Comparison of ENCODE assay signal across 19 cellular contexts in the genomic region with DNA sequence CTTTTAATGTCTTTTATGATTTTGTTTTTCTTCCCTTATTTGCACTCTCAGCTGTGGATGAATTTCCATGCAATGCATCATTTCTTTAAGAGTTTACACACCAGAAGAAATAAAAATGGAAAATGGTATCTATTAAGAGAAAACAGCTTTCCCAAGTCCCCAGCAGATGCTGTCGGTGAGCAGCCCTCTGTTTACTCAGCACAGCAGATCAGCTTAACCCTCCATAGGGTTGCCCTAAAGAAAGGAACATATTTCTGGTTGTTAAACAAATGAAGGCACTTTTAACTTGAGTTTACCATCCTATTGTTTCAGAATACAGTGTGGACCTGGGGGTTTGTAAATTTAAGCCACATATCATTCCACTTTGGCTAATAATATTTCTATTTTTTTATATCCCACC.
A peak's percentile ranks its signal among the peaks of the same experiment; 100 is the strongest.
DNase-seq lines count a peak whose midpoint lies in the region; FAIRE-seq and TF ChIP-seq lines count a peak whose summit lies in the region.
"Had no signal": no experiment of that assay in that cellular context is flagged by ENCODE, and none has a peak within 500 bp of the region (broad histone marks: within the 10 kb centered on the region; RNA-seq: fewer than 3 reads in every experiment).

No MANE protein-coding gene starts in this region.

- H3K36me3 Mint-ChIP-seq in H9 (ENCODE audit: insufficient read depth in 1 of 3, low read depth in 3 of 3) (no peaks in the 10 kb centered on the region), nephron (ENCODE audit: low read depth) (no peaks in the 10 kb centered on the region)

- H4K91ac ChIP-seq in H9 (ENCODE audit: insufficient read length, low read depth, low read length) (no peak overlapping the region), H1 (replicated peaks; ENCODE audit: insufficient read length, low read length) (no peak overlapping the region)

- H2BK20ac ChIP-seq in H9 (ENCODE audit: low read depth, low read length, poor library complexity, severe bottlenecking), result no peak overlapping the region
- H2BK20ac ChIP-seq in H1 (ENCODE audit: low read length), result no peak overlapping the region

- no peaks in the 10 kb centered on the region for H3K36me3 ChIP-seq in H1 (ENCODE audit: control insufficient read depth in 2 of 4, insufficient read depth in 4 of 4, low read length in 3 of 4)
- H3K36me3 ChIP-seq: HAP-1 had no signal

- H2BK15ac ChIP-seq in H9 (ENCODE audit: low read depth, low read length), result no peak overlapping the region
- H2BK15ac ChIP-seq in H1 (ENCODE audit: low read length), result no peak overlapping the region

- H3K79me1 ChIP-seq in H9 (ENCODE audit: insufficient read depth, low read depth, low read length, poor library complexity, severe bottlenecking), result no peaks in the 10 kb centered on the region
- no peaks in the 10 kb centered on the region for H3K79me1 ChIP-seq in H1 (ENCODE audit: low read depth, low read length)

- H3K9ac ChIP-seq in H9 (ENCODE audit: extremely low read depth, insufficient read length, low read length), result no peak overlapping the region
- no peak overlapping the region for H3K9ac ChIP-seq in H1 (replicated peaks in 1 of 4; ENCODE audit: extremely low read depth in 1 of 4, low read depth in 3 of 4, low read length in 3 of 4)

- no peaks in the 10 kb centered on the region for H3K23me2 ChIP-seq in H9 (ENCODE audit: insufficient read length, low read depth, low read length, poor library complexity, severe bottlenecking)
- H3K23me2 ChIP-seq in H1 (ENCODE audit: low read depth, low read length), result no peaks in the 10 kb centered on the region

- no peak overlapping the region for H3T11ph ChIP-seq in H9 (ENCODE audit: low read length)

- H3K27ac Mint-ChIP-seq in H9 (peak overlapping the region; percentile 62 to 92 (median 78); a peak in 3 of 7 replicates), nephron (peak overlapping the region; percentile 82 to 95 (median 93))
- H3K27ac Mint-ChIP-seq: CD4-positive, alpha-beta T cell had no signal

- no CpG with 5 or more reads among the region's 1 CpG for WGBS in H9 (ENCODE audit: extremely low coverage, insufficient read length, low lambda C conversion rate)
- 33% methylated on average over 1 of the region's 1 CpG; no CpG with 5 or more reads in 1 of the 2 experiments for WGBS in H1 (ENCODE audit: extremely low coverage in 1 of 2, insufficient coverage in 1 of 2, insufficient read length in 1 of 2, insufficient replicate concordance in 2 of 2, low coverage in 1 of 2, low lambda C conversion rate in 2 of 2, missing lambda C conversion rate in 1 of 2), 2 experiments

- H4K8ac ChIP-seq in H9 (replicated peaks; ENCODE audit: insufficient read length, low read depth, low read length), result no peak overlapping the region
- no peak overlapping the region for H4K8ac ChIP-seq in H1 (ENCODE audit: extremely low read depth, insufficient read depth, low read length)

- no peaks in the 10 kb centered on the region for H3K27me3 ChIP-seq in H9 (ENCODE audit: insufficient read depth, low read length)
- no peaks in the 10 kb centered on the region for H3K27me3 ChIP-seq in H1 (replicated peaks in 1 of 4; ENCODE audit: control insufficient read depth in 3 of 4, extremely low read depth in 1 of 4, insufficient read depth in 3 of 4, low read length in 3 of 4)

- no peak for TF ChIP-seq RAD21 in H1 (IDR thresholded peaks at IDR 0.05 in 1 of 2, conservative IDR thresholded peaks at IDR 0.05 in 1 of 2; ENCODE audit: low read depth in 2 of 2, low read length in 2 of 2)

- H3K27me3 Mint-ChIP-seq in H9 (ENCODE audit: low read depth) (no peaks in the 10 kb centered on the region), nephron (ENCODE audit: low read depth) (no peaks in the 10 kb centered on the region)
- H3K27me3 Mint-ChIP-seq: CD4-positive, alpha-beta T cell had no signal

- H3K4ac ChIP-seq in H9 (ENCODE audit: low read depth, low read length) (no peak overlapping the region), H1 (replicated peaks; ENCODE audit: insufficient read length, low read depth, low read length) (no peak overlapping the region)

- no peak overlapping the region for H3K14ac ChIP-seq in H9 (ENCODE audit: insufficient read depth, low read length)
- no peak overlapping the region for H3K14ac ChIP-seq in H1 (ENCODE audit: insufficient read length)

- H3K9me3 ChIP-seq in H9 (ENCODE audit: control insufficient read depth, low read depth, low read length), result no peaks in the 10 kb centered on the region
- H3K9me3 ChIP-seq in H1 (ENCODE audit: insufficient read depth in 2 of 2, low read depth in 1 of 2, low read length in 1 of 2), result no peaks in the 10 kb centered on the region
- H3K9me3 ChIP-seq: A549, Caco-2, HAP-1 had no signal

- H4K5ac ChIP-seq in H9 (ENCODE audit: insufficient read length, low read depth, low read length) (no peak overlapping the region), H1 (ENCODE audit: insufficient read length, low read depth, low read length) (no peak overlapping the region)

- H2AFZ ChIP-seq in H9 (ENCODE audit: low read length), result no peak overlapping the region
- H2AFZ ChIP-seq in H1 (ENCODE audit: low read length), result no peak overlapping the region

- no peaks in the 10 kb centered on the region for H3K79me2 ChIP-seq in H9 (ENCODE audit: insufficient read depth, low read length)
- no peaks in the 10 kb centered on the region for H3K79me2 ChIP-seq in H1 (ENCODE audit: control insufficient read depth in 1 of 2, insufficient read depth in 2 of 2, low read length in 2 of 2)

- DNase-seq in H9 (no peak), OCI-M1 (lab: John Stamatoyannopoulos, UW) (peak; percentile 74), H1 (ENCODE audit: low read depth in 1 of 2, low spot score in 2 of 2) (no peak), NCI-H2196 (lab: John Stamatoyannopoulos, UW; ENCODE audit: unreplicated experiment) (no peak), SIG-M5 (lab: John Stamatoyannopoulos, UW) (no peak), NOMO-1 treated with DMSO at 0.1 percent for 48 hours (lab: John Stamatoyannopoulos, UW; ENCODE audit: unreplicated experiment) (no peak)
- DNase-seq in activated CD8-positive, alpha-beta memory T cell treated with anti-CD3 and anti-CD28 coated beads, Interleukin-2, amount 50 U/mL, for 48 hours, result no peak
- DNase-seq: Caco-2; CD4-positive, alpha-beta T cell; GDM1; NCI-H1105 treated with DMSO at 0.1 percent for 48 hours; NCI-H1694; NCI-H2081 treated with DMSO at 0.1 percent for 48 hours; NCI-H2227 treated with DMSO at 0.1 percent for 48 hours; SHP77 had no signal

- H2BK120ac ChIP-seq in H9 (ENCODE audit: low read depth, low read length, poor library complexity, severe bottlenecking), result no peak overlapping the region
- no peak overlapping the region for H2BK120ac ChIP-seq in H1 (replicated peaks; ENCODE audit: low read depth, low read length)

- TF ChIP-seq POLR2A in H1 (IDR thresholded peaks at IDR 0.05; ENCODE audit: control extremely low read depth in 1 of 2, low read depth in 2 of 2, low read length in 2 of 2), result no peak

- H3K4me1 Mint-ChIP-seq in H9 (peaks cover 35 to 44% of the 10 kb centered on the region in 2 experiments), nephron (peaks cover 34% of the 10 kb centered on the region)

- POLR2A ChIA-PET in H1 (lab: Charles Lee; ENCODE audit: partially characterized antibody), result interaction anchor here (0.6 kb wide), 1 partner anchor 553 kb away, joined by 3 read pairs; no protein-coding TSS in a partner anchor

- peaks cover 3% of the 10 kb centered on the region; the same call in 1 of the 2 replicates for H3K4me1 ChIP-seq in H9 (ENCODE audit: insufficient read depth, low read length)
- H3K4me1 ChIP-seq in H1 (replicated peaks in 1 of 4; ENCODE audit: control insufficient read depth in 3 of 4, insufficient read depth in 4 of 4, low read length in 3 of 4), result peaks cover 0 to 9% (median 0%) of the 10 kb centered on the region in 4 experiments; a peak in 2 of 7 replicates
- H3K4me1 ChIP-seq: A549, Caco-2 had no signal

- H2AK5ac ChIP-seq in H9 (ENCODE audit: insufficient read length, low read length), result no peak overlapping the region
- H2AK5ac ChIP-seq in H1 (ENCODE audit: low read depth, low read length), result no peak overlapping the region

- H3K56ac ChIP-seq in H9 (ENCODE audit: insufficient read length, low read depth, low read length) (no peak overlapping the region), H1 (replicated peaks; ENCODE audit: insufficient read length, low read depth, low read length) (no peak overlapping the region)

- H4K20me1 ChIP-seq in H9 (ENCODE audit: control insufficient read depth, insufficient read depth, insufficient read length) (no peaks in the 10 kb centered on the region), H1 (replicated peaks in 1 of 2; ENCODE audit: control insufficient read depth in 1 of 2, insufficient read depth in 2 of 2, low read length in 2 of 2) (no peaks in the 10 kb centered on the region)

- no peak for TF ChIP-seq EP300 in H1 (IDR thresholded peaks at IDR 0.05; ENCODE audit: borderline replicate concordance in 1 of 2, low read depth in 2 of 2, low read length in 2 of 2)

- H3K4me2 ChIP-seq in H9 (ENCODE audit: insufficient read depth, insufficient read length, low read length), result no peak overlapping the region
- H3K4me2 ChIP-seq in H1 (ENCODE audit: insufficient read depth in 1 of 2, low read depth in 2 of 2, low read length in 2 of 2), result no peak overlapping the region
- H3K4me2 ChIP-seq: A549 had no signal

- H3K27ac ChIP-seq in H9 (ENCODE audit: insufficient read length, low read depth, low read length) (no peak overlapping the region), H1 (ENCODE audit: low read depth, low read length) (no peak overlapping the region)
- H3K27ac ChIP-seq: A549 had no signal

- H2BK5ac ChIP-seq in H9 (ENCODE audit: insufficient read length, low read length) (no peak overlapping the region), H1 (ENCODE audit: low read depth, low read length) (no peak overlapping the region)

- FAIRE-seq in H1 (lab: Jason Lieb, UNC), result peak; percentile 19
- FAIRE-seq: A549, K562 had no signal

- H2BK12ac ChIP-seq in H9 (ENCODE audit: insufficient read length, low read depth, low read length) (no peak overlapping the region), H1 (ENCODE audit: low read depth, low read length) (no peak overlapping the region)

- H3K18ac ChIP-seq in H9 (ENCODE audit: insufficient read length, low read depth, low read length) (no peak overlapping the region), H1 (ENCODE audit: extremely low read depth, low read length) (no peak overlapping the region)

- H3K23ac ChIP-seq in H9 (ENCODE audit: insufficient read length, low read depth, low read length) (no peak overlapping the region), H1 (ENCODE audit: insufficient read length) (no peak overlapping the region)

- H3K4me3 Mint-ChIP-seq in H9, result no peak overlapping the region
- H3K4me3 Mint-ChIP-seq in nephron, result peak overlapping the region; percentile 30 to 59 (median 54)
- H3K4me3 Mint-ChIP-seq: CD4-positive, alpha-beta T cell had no signal

- H3K9me3 Mint-ChIP-seq in H9 (no peaks in the 10 kb centered on the region), nephron (no peaks in the 10 kb centered on the region)

- TF ChIP-seq CTCF in H9 (conservative IDR thresholded peaks at IDR 0.05), result no peak
- TF ChIP-seq CTCF in H1 (IDR thresholded peaks at IDR 0.05; ENCODE audit: control extremely low read depth in 1 of 3, insufficient read depth in 1 of 3, low read depth in 1 of 3, low read length in 3 of 3), result no peak
- TF ChIP-seq CTCF in nephron (IDR thresholded peaks at IDR 0.05; ENCODE audit: unreplicated experiment in 3 of 3), result no peak

- no peak overlapping the region for H3K4me3 ChIP-seq in H1 (ENCODE audit: extremely low read depth in 1 of 4, insufficient read depth in 2 of 4, low read depth in 3 of 4, low read length in 4 of 4)
- H3K4me3 ChIP-seq: A549, HAP-1, K562 had no signal

- CTCF ChIA-PET in H1 (lab: Charles Lee; ENCODE audit: partially characterized antibody), result interaction anchor here (0.7 kb wide), 1 partner anchor 184 kb away, joined by 4 read pairs; no protein-coding TSS in a partner anchor

Comparison
In these comparisons a context has a peak if more than half of its experiments do, and no peak if none do; other contexts are left out.
1. H3K4me3 Mint-ChIP-seq: peak in nephron (3 of 3); none in H9 (0 of 2).